Comparison of ENCODE assay signal across 21 cellular contexts in the genomic region with DNA sequence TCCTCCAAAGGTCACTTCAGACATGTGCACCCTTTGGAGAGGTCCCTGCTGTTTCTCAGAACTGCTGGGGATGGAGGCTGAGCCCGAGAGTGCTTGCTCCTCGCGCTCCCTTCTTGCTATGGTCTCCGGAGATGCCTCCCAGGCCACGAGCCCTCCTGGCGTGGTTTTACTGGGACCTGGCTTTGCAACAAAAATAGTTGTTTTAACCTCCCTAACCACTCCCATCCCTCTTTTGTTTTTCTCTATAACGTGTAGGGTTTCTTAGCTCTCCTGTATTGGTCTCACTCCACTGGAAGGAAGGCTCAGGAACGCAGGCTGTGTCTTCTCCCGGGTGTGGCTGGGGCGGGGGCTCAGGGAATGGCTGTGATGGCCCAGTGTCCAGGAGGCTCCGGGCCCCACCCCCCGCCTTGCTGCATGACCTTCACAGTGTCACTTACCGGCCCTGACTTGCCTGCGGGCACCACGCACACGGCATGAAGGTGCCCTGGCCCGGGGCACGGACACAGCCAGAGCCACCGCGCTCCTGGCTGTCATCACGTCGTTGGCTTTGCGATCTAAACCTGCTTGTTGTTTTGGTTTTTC. TPM values are rescaled to one million over a fixed set of nuclear protein-coding genes. Genes with fewer than 3 reads are reported as not detected.
DNase-seq lines count a peak whose midpoint lies in the region; ATAC-seq, FAIRE-seq and TF ChIP-seq lines count a peak whose summit lies in the region.
"Had no signal": no experiment of that assay in that cellular context is flagged by ENCODE, and none has a peak within 500 bp of the region (broad histone marks: within the 10 kb centered on the region; RNA-seq: fewer than 3 reads in every experiment).

No MANE protein-coding gene starts in this region.

- ATAC-seq in stimulated activated naive CD8-positive, alpha-beta T cell treated with anti-CD3 and anti-CD28 coated beads, Interleukin-15, amount 100 ng/mL, for 72 hours: no peak
- ATAC-seq in stimulated activated naive CD8-positive, alpha-beta T cell treated with anti-CD3 and anti-CD28 coated beads, Interleukin-15, Interleukin-2, amounts not matched to agents 100 U/mL and 50 U/mL, for 24 hours: no peak
- ATAC-seq in effector memory CD8-positive, alpha-beta T cell (replicated peaks): no peak
- ATAC-seq in GM18858 (IDR thresholded peaks at IDR 0.05; ENCODE audit: unreplicated experiment) (no peak), GM18498 (IDR thresholded peaks at IDR 0.05; ENCODE audit: unreplicated experiment) (no peak)
- ATAC-seq: upper lobe of right lung had no signal

- peaks cover 0 to 15% of the 10 kb centered on the region in 2 donors for H3K4me1 ChIP-seq in kidney (ENCODE audit: control insufficient read depth in 1 of 2, insufficient read depth in 1 of 2, low read depth in 1 of 2, low read length in 2 of 2)

- H3K27me3 Mint-ChIP-seq in stimulated activated naive CD8-positive, alpha-beta T cell treated with anti-CD3 and anti-CD28 coated beads, Interleukin-15, amount 100 ng/mL, for 72 hours: no peaks in the 10 kb centered on the region
- no peaks in the 10 kb centered on the region for H3K27me3 Mint-ChIP-seq in effector memory CD8-positive, alpha-beta T cell
- H3K27me3 Mint-ChIP-seq: activated naive CD4-positive, alpha-beta T cell treated with anti-CD3 and anti-CD28 coated beads, Interleukin-2, amount 10 ng/mL, durations not matched to agents 7 days and 5 days; stimulated activated naive B cell treated with anti-CD40 and anti-IgM and Interleukin-4, amounts not matched to agents 10 μg/mL and 1 μg/mL and 100 μg/mL, for 72 hours had no signal

- H3K9ac ChIP-seq in kidney (ENCODE audit: low read length in 2 of 2): no peak overlapping the region
- H3K9ac ChIP-seq: GM23248 had no signal

- H3K27ac ChIP-seq in kidney (ENCODE audit: low read depth in 2 of 2, low read length in 2 of 2): no peak overlapping the region
- H3K27ac ChIP-seq: GM23248, ovary, upper lobe of right lung had no signal

- no peaks in the 10 kb centered on the region for H3K9me3 ChIP-seq in kidney (ENCODE audit: control insufficient read depth in 1 of 2, low read length in 2 of 2)
- H3K9me3 ChIP-seq: ovary, upper lobe of right lung had no signal

- FAIRE-seq in kidney (lab: Jason Lieb, UNC): no peak
- FAIRE-seq: small intestine had no signal

- H3K4me3 ChIP-seq in kidney (ENCODE audit: low read length in 2 of 2): no peak overlapping the region
- H3K4me3 ChIP-seq: GM23248, ovary, upper lobe of right lung had no signal

- H3K36me3 Mint-ChIP-seq in effector memory CD8-positive, alpha-beta T cell (ENCODE audit: insufficient read depth): peaks cover 25% of the 10 kb centered on the region

- H3K36me3 ChIP-seq in kidney (ENCODE audit: control insufficient read depth in 1 of 2, insufficient read depth in 2 of 2, low read length in 2 of 2): peaks cover 5 to 9% of the 10 kb centered on the region in 2 donors
- H3K36me3 ChIP-seq: ovary had no signal

- H3K27ac Mint-ChIP-seq in stimulated activated naive CD8-positive, alpha-beta T cell treated with anti-CD3 and anti-CD28 coated beads, Interleukin-15, amount 100 ng/mL, for 72 hours: peak overlapping the region; percentile 10 to 74
- peak overlapping the region in 1 of 2 donors; percentile 95 for H3K27ac Mint-ChIP-seq in effector memory CD8-positive, alpha-beta T cell
- H3K27ac Mint-ChIP-seq: mesothelial cell of epicardium had no signal

- no peaks in the 10 kb centered on the region for H3K9me3 Mint-ChIP-seq in stimulated activated naive CD8-positive, alpha-beta T cell treated with anti-CD3 and anti-CD28 coated beads, Interleukin-15, amount 100 ng/mL, for 72 hours
- no peaks in the 10 kb centered on the region for H3K9me3 Mint-ChIP-seq in effector memory CD8-positive, alpha-beta T cell
- H3K9me3 Mint-ChIP-seq: activated naive CD4-positive, alpha-beta T cell treated with anti-CD3 and anti-CD28 coated beads, Interleukin-2, amount 10 ng/mL, durations not matched to agents 7 days and 5 days; brain; mesothelial cell of epicardium; stimulated activated naive B cell treated with anti-CD40 and anti-IgM and Interleukin-4, amounts not matched to agents 10 μg/mL and 1 μg/mL and 100 μg/mL, for 72 hours; T-helper 2 cell treated with Interferon-gamma antibody and Interleukin-4, amounts not matched to agents 5 μg/mL and 100 μg/mL, for 36 hours had no signal

- TF ChIP-seq CTCF in kidney (IDR thresholded peaks at IDR 0.05; ENCODE audit: borderline replicate concordance, extremely low read depth, insufficient read depth): no peak

- H3K4me3 Mint-ChIP-seq in stimulated activated naive CD8-positive, alpha-beta T cell treated with anti-CD3 and anti-CD28 coated beads, Interleukin-15, amount 100 ng/mL, for 72 hours: no peak overlapping the region
- no peak overlapping the region for H3K4me3 Mint-ChIP-seq in effector memory CD8-positive, alpha-beta T cell
- H3K4me3 Mint-ChIP-seq: mesothelial cell of epicardium; stimulated activated naive B cell treated with anti-CD40 and anti-IgM and Interleukin-4, amounts not matched to agents 10 μg/mL and 1 μg/mL and 100 μg/mL, for 72 hours had no signal

- H3K4me1 Mint-ChIP-seq in stimulated activated naive CD8-positive, alpha-beta T cell treated with anti-CD3 and anti-CD28 coated beads, Interleukin-15, amount 100 ng/mL, for 72 hours: peaks cover 56% of the 10 kb centered on the region
- peaks cover 34 to 37% of the 10 kb centered on the region in 2 donors for H3K4me1 Mint-ChIP-seq in effector memory CD8-positive, alpha-beta T cell (ENCODE audit: low read depth in 2 of 2)

- intact Hi-C loops in kidney (cut with DNase I): no loop called here

- DNase-seq in stimulated activated naive CD8-positive, alpha-beta T cell treated with anti-CD3 and anti-CD28 coated beads, Interleukin-15, amount 100 ng/mL, for 72 hours: no peak
- DNase-seq in stimulated activated naive CD8-positive, alpha-beta T cell treated with anti-CD3 and anti-CD28 coated beads, Interleukin-15, Interleukin-2, amounts not matched to agents 100 U/mL and 50 U/mL, for 24 hours: no peak
- DNase-seq in kidney: peak; percentile 68
- DNase-seq in effector memory CD8-positive, alpha-beta T cell: no peak
- DNase-seq: activated CD4-positive, CD25-positive, alpha-beta regulatory T cell treated with anti-CD3 and anti-CD28 coated beads, Interleukin-2, amount 50 U/mL, for 72 hours; activated CD8-positive, alpha-beta memory T cell treated with anti-CD3 and anti-CD28 coated beads, Interleukin-2, amount 50 U/mL, for 4 hours; activated naive CD4-positive, alpha-beta T cell treated with anti-CD3 and anti-CD28 coated beads, Interleukin-2, amount 10 ng/mL, durations not matched to agents 7 days and 5 days; EL; GM23248; NCI-H187; NCI-H446; ovary; small intestine; stimulated activated naive B cell treated with anti-CD40 and anti-IgM and Interleukin-4, amounts not matched to agents 10 μg/mL and 1 μg/mL and 100 μg/mL, for 72 hours; upper lobe of right lung had no signal

RNA-seq across cellular contexts. Expression of gene PTDSS2, which starts 5.6 kb away (rescaled TPM):
- 28.5 TPM for total RNA-seq in kidney
- polyA plus RNA-seq in kidney (ENCODE audit: insufficient read depth, low read depth, low replicate concordance): 37.7 TPM

RNA-seq across cellular contexts. Expression of gene ANO9, which starts 13.8 kb away (rescaled TPM):
- total RNA-seq in kidney: 21.8 TPM
- 11.3 TPM for polyA plus RNA-seq in kidney (ENCODE audit: insufficient read depth, low read depth, low replicate concordance)
- total RNA-seq: A673, GM23248 had no signal
- polyA plus RNA-seq: GM23248 had no signal

RNA-seq across cellular contexts. Expression of gene SIGIRR, which starts 40.9 kb away (rescaled TPM):
- 89.1 TPM for total RNA-seq in kidney
- polyA plus RNA-seq in kidney (ENCODE audit: insufficient read depth, low read depth, low replicate concordance): 181 TPM

RNA-seq across cellular contexts. Expression of gene RNH1, which starts 51.4 kb away (rescaled TPM):
- total RNA-seq in kidney: 191 TPM
- 171 TPM for polyA plus RNA-seq in kidney (ENCODE audit: insufficient read depth, low read depth, low replicate concordance)
